ENCODE assay signal across 13 cellular contexts in genomic region chr13:44140146-44140545, GRCh38.
A peak's percentile ranks its signal among the peaks of the same experiment; 100 is the strongest.
DNase-seq lines count a peak whose midpoint lies in the region; ATAC-seq and TF ChIP-seq lines count a peak whose summit lies in the region.
"Had no signal": no experiment of that assay in that cellular context is flagged by ENCODE, and none has a peak within 500 bp of the region (broad histone marks: within the 10 kb centered on the region; RNA-seq: fewer than 3 reads in every experiment).

No MANE protein-coding gene starts in this region.

- TF ChIP-seq CTCF in nephron (IDR thresholded peaks at IDR 0.05; ENCODE audit: unreplicated experiment in 3 of 3) (no peak), mammary epithelial cell (conservative IDR thresholded peaks at IDR 0.05 in 1 of 2, IDR thresholded peaks at IDR 0.05 in 1 of 2; ENCODE audit: extremely low read depth in 1 of 2, insufficient read depth in 1 of 2, low read depth in 1 of 2, low read length in 2 of 2) (no peak)

- H3K27me3 Mint-ChIP-seq in nephron (ENCODE audit: low read depth): peaks cover 4% of the 10 kb centered on the region

- intact Hi-C loops in mammary epithelial cell (cut with micrococcal nuclease): loop anchor here (5.0 kb wide), 1 partner anchor 88 kb away; no protein-coding TSS in a partner anchor

- no TSS peak for BruUV-seq in mammary epithelial cell (replicated peaks; lab: Mats Ljungman, UMichigan)

- no peak overlapping the region for H3K4me3 ChIP-seq in H7 (ENCODE audit: insufficient read depth, low read depth, low read length)
- no peak overlapping the region for H3K4me3 ChIP-seq in mammary epithelial cell (replicated peaks in 1 of 3; ENCODE audit: insufficient read depth in 1 of 3, low read depth in 2 of 3, low read length in 3 of 3)
- H3K4me3 ChIP-seq: BLaER1 treated with 17β-estradiol and CSF1 and Interleukin-3, amounts not matched to agents 10 nM and 100 nM; testis had no signal

- in situ Hi-C loops in mammary epithelial cell (cut with MboI; ENCODE audit: low sequenced_read_pairs in 2 of 2): no loop called here

- dilution Hi-C loops in mammary epithelial cell (cut with HindIII; ENCODE audit: low sequenced_read_pairs): no loop called here

- H3K9me3 Mint-ChIP-seq in nephron: no peaks in the 10 kb centered on the region

- CTCF ChIA-PET in mammary epithelial cell (lab: Charles Lee; ENCODE audit: low non-redundant PET): no interaction called here

- H3K4me2 ChIP-seq in mammary epithelial cell (ENCODE audit: insufficient read depth, low read depth, low read length): no peak overlapping the region

- no peak for ATAC-seq in GM19395 (IDR thresholded peaks at IDR 0.05; ENCODE audit: unreplicated experiment)
- ATAC-seq: left lung had no signal

- 97% methylated on average over 3 of the region's 7 CpGs for WGBS in mammary epithelial cell (ENCODE audit: low coverage, missing lambda C conversion rate)

- H2AFZ ChIP-seq in mammary epithelial cell (ENCODE audit: low read depth, low read length): no peak overlapping the region

- H3K79me2 ChIP-seq in mammary epithelial cell (ENCODE audit: insufficient read depth, low read length): no peaks in the 10 kb centered on the region

- peak overlapping the region in 1 of 3 experiments; percentile 64 for H3K4me3 Mint-ChIP-seq in nephron

- peaks cover 17% of the 10 kb centered on the region for H3K4me1 Mint-ChIP-seq in nephron

- H3K9ac ChIP-seq in mammary epithelial cell (ENCODE audit: insufficient read depth, low read length): no peak overlapping the region

- H3K27me3 ChIP-seq in H7 (ENCODE audit: control insufficient read depth, insufficient read depth, low read length): no peaks in the 10 kb centered on the region
- no peaks in the 10 kb centered on the region for H3K27me3 ChIP-seq in mammary epithelial cell (ENCODE audit: insufficient read depth, low read length)
- H3K27me3 ChIP-seq: BLaER1 treated with 17β-estradiol and CSF1 and Interleukin-3, amounts not matched to agents 10 nM and 100 nM; left lung; testis had no signal

- H3K36me3 ChIP-seq in H7 (replicated peaks; ENCODE audit: control insufficient read depth, insufficient read depth, low read length): no peaks in the 10 kb centered on the region
- H3K36me3 ChIP-seq in mammary epithelial cell (ENCODE audit: insufficient read depth, low read length): no peaks in the 10 kb centered on the region
- H3K36me3 ChIP-seq: BLaER1 treated with 17β-estradiol and CSF1 and Interleukin-3, amounts not matched to agents 10 nM and 100 nM; left lung had no signal

- no peaks in the 10 kb centered on the region for H3K9me3 ChIP-seq in mammary epithelial cell (replicated peaks; ENCODE audit: insufficient read depth, low read length)
- H3K9me3 ChIP-seq: BLaER1 treated with 17β-estradiol and CSF1 and Interleukin-3, amounts not matched to agents 10 nM and 100 nM; left lung; testis had no signal

- DNase-seq in H7 (peak; percentile 26), NCI-H187 treated with DMSO at 0.1 percent for 48 hours (lab: John Stamatoyannopoulos, UW) (peak; percentile 63), NCI-H748 (lab: John Stamatoyannopoulos, UW; ENCODE audit: unreplicated experiment) (peak; percentile 99), GDM1 (lab: John Stamatoyannopoulos, UW) (no peak), mammary epithelial cell (no peak), COLO829 (ENCODE audit: low spot score) (no peak)
- DNase-seq: EL, left lung, MM.1S, testis had no signal

- H4K20me1 ChIP-seq in mammary epithelial cell (ENCODE audit: insufficient read depth, low read length): no peaks in the 10 kb centered on the region
- H4K20me1 ChIP-seq: BLaER1 treated with 17β-estradiol and CSF1 and Interleukin-3, amounts not matched to agents 10 nM and 100 nM had no signal

- H3K4me1 ChIP-seq in mammary epithelial cell (ENCODE audit: insufficient read depth, low read length): peaks cover 34% of the 10 kb centered on the region

- no peak overlapping the region for H3K27ac ChIP-seq in mammary epithelial cell (ENCODE audit: insufficient read depth, low read depth, low read length)

- no peaks in the 10 kb centered on the region for H3K36me3 Mint-ChIP-seq in nephron (ENCODE audit: low read depth)

- peak overlapping the region; percentile 97 to 99 (median 99) for H3K27ac Mint-ChIP-seq in nephron

Comparison
In these comparisons a context has a peak if more than half of its experiments do, and no peak if none do; other contexts are left out.
1. DNase-seq: peak in H7 (single experiment), NCI-H187 treated with DMSO at 0.1 percent for 48 hours (single experiment) and NCI-H748 (single experiment); none in GDM1 (single experiment), mammary epithelial cell (single experiment) and COLO829 (single experiment).